12 cellular contexts compared by ENCODE assay signal in the genomic region with DNA sequence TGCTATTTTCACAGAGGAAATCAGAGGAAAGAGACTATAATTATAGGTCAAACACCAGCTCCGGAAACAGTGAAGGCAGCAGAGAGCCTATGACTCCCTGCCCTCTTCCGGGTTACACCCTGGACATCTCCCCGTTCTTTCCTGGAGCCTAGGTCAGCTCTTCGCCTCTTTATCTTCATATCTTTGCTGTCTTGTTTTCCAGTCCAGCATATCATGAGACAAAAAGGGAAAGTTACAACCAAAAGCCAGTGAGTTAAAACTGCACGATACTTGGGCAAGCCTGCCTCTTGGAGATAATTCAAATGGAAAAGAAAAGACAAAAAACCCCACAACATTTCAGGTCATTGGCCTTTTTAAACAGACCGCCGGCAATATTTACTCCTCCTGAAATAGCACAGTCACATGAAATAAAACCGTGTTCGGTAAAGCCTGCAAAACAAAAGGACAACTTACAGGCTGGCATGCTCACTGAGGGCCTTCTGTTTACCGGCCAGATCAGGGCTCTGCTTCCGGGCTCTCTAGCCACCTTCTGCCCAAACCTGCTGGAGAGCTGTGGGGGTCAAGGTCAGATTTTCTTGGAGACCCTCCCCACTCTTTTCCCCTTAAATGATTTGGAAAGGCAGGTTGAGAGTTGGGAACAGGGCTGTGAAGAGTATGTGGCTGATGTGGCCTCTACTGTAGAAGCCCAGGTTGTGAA. TPM values are rescaled to one million over a fixed set of nuclear protein-coding genes. Genes with fewer than 3 reads are reported as not detected.
DNase-seq lines count a peak whose midpoint lies in the region; ATAC-seq and TF ChIP-seq lines count a peak whose summit lies in the region.
"Had no signal": no experiment of that assay in that cellular context is flagged by ENCODE, and none has a peak within 500 bp of the region (broad histone marks: within the 10 kb centered on the region; RNA-seq: fewer than 3 reads in every experiment).

No MANE protein-coding gene starts in this region.

- H2AFZ ChIP-seq in fibroblast of lung (ENCODE audit: low read length) (peak overlapping the region; percentile 75), neural progenitor cell (replicated peaks) (no peak overlapping the region)

- H3K4me2 ChIP-seq in fibroblast of lung (ENCODE audit: extremely low read depth, insufficient read depth, low read length) (no peak overlapping the region), neural progenitor cell (no peak overlapping the region)

- peaks cover 4% of the 10 kb centered on the region for H3K27me3 Mint-ChIP-seq in CD8-positive, alpha-beta T cell (ENCODE audit: low read depth)
- peaks cover 6% of the 10 kb centered on the region for H3K27me3 Mint-ChIP-seq in neural progenitor cell (ENCODE audit: insufficient read depth, low read depth)

- H3K79me2 ChIP-seq in fibroblast of lung (ENCODE audit: control insufficient read depth, insufficient read depth, low read length) (no peaks in the 10 kb centered on the region), neural progenitor cell (ENCODE audit: low read depth) (no peaks in the 10 kb centered on the region)

- no peak for DNase-seq in CD8-positive, alpha-beta T cell
- DNase-seq in RPMI7951 (ENCODE audit: low read depth), result peak; percentile 20
- no peak for DNase-seq in fibroblast of lung (ENCODE audit: low read depth in 2 of 2)
- DNase-seq in neural progenitor cell (ENCODE audit: low spot score), result no peak
- no peak for DNase-seq in ACHN
- no peak for DNase-seq in glomerular visceral epithelial cell (ENCODE audit: extremely low spot score)
- DNase-seq in COLO668 (lab: John Stamatoyannopoulos, UW; ENCODE audit: unreplicated experiment), result no peak
- DNase-seq in putamen (ENCODE audit: low spot score), result no peak
- DNase-seq: Calu3, kidney glomerular epithelial cell, NCI-H1694 treated with DMSO at 0.1 percent for 48 hours, testis had no signal

- no peaks in the 10 kb centered on the region for H3K4me1 ChIP-seq in CD8-positive, alpha-beta T cell (ENCODE audit: insufficient read depth, low read length)
- H3K4me1 ChIP-seq in fibroblast of lung (ENCODE audit: control insufficient read depth, extremely low read depth, insufficient read depth, low read length), result peaks cover 4% of the 10 kb centered on the region
- H3K4me1 ChIP-seq in neural progenitor cell, result peaks cover 7% of the 10 kb centered on the region
- H3K4me1 ChIP-seq: testis had no signal

- in situ Hi-C loops in ACHN (cut with HindIII; ENCODE audit: low pct_ligation_motif_present, low pct_unique_long_range_greater_than_20kb, low sequenced_read_pairs), result no loop called here

- no peaks in the 10 kb centered on the region for H3F3A ChIP-seq in neural progenitor cell (ENCODE audit: low read depth)

- no peaks in the 10 kb centered on the region for H3K36me3 Mint-ChIP-seq in CD8-positive, alpha-beta T cell
- no peaks in the 10 kb centered on the region for H3K36me3 Mint-ChIP-seq in neural progenitor cell

- H3K9me3 Mint-ChIP-seq in CD8-positive, alpha-beta T cell, result no peaks in the 10 kb centered on the region
- no peaks in the 10 kb centered on the region for H3K9me3 Mint-ChIP-seq in neural progenitor cell

- intact Hi-C loops in CD8-positive, alpha-beta T cell (cut with DNase I, micrococcal nuclease), result no loop called here

- H3K9me3 ChIP-seq in CD8-positive, alpha-beta T cell (ENCODE audit: low read length), result no peaks in the 10 kb centered on the region
- no peaks in the 10 kb centered on the region for H3K9me3 ChIP-seq in fibroblast of lung (ENCODE audit: control insufficient read depth, insufficient read depth, low read depth, low read length)
- no peaks in the 10 kb centered on the region for H3K9me3 ChIP-seq in neural progenitor cell (ENCODE audit: low read depth)
- H3K9me3 ChIP-seq: testis had no signal

- H3K4me3 Mint-ChIP-seq in CD8-positive, alpha-beta T cell, result peak overlapping the region; percentile 58
- no peak overlapping the region for H3K4me3 Mint-ChIP-seq in neural progenitor cell

- POLR2A ChIA-PET in CD8-positive, alpha-beta T cell (lab: Charles Lee), result interaction anchor here (0.6 kb wide), 1 partner anchor 65 kb away, joined by 3 read pairs; no protein-coding TSS in a partner anchor

- H3K27ac ChIP-seq in CD8-positive, alpha-beta T cell (ENCODE audit: low read depth, low read length), result no peak overlapping the region
- H3K27ac ChIP-seq in fibroblast of lung (ENCODE audit: insufficient read depth, low read length) (no peak overlapping the region), neural progenitor cell (no peak overlapping the region)

- H3K27me3 ChIP-seq in CD8-positive, alpha-beta T cell (ENCODE audit: insufficient read depth, low read length), result no peaks in the 10 kb centered on the region
- H3K27me3 ChIP-seq in fibroblast of lung (ENCODE audit: control insufficient read depth, insufficient read depth, low read length), result no peaks in the 10 kb centered on the region
- H3K27me3 ChIP-seq in neural progenitor cell, result no peaks in the 10 kb centered on the region
- H3K27me3 ChIP-seq: testis had no signal

- no peak overlapping the region for H3K9ac ChIP-seq in fibroblast of lung (ENCODE audit: insufficient read depth, low read length)
- H3K9ac ChIP-seq in neural progenitor cell, result no peak overlapping the region

- H3K27ac Mint-ChIP-seq in CD8-positive, alpha-beta T cell, result peak overlapping the region; percentile 79
- peak overlapping the region; percentile 23 for H3K27ac Mint-ChIP-seq in neural progenitor cell

- peaks cover 2% of the 10 kb centered on the region for H3K4me1 Mint-ChIP-seq in CD8-positive, alpha-beta T cell (ENCODE audit: low read depth)
- H3K4me1 Mint-ChIP-seq in neural progenitor cell, result peaks cover 7% of the 10 kb centered on the region

- no peaks in the 10 kb centered on the region for H3K36me3 ChIP-seq in CD8-positive, alpha-beta T cell (ENCODE audit: insufficient read depth, low read length)
- H3K36me3 ChIP-seq in fibroblast of lung (ENCODE audit: control insufficient read depth, insufficient read depth, low read length) (no peaks in the 10 kb centered on the region), neural progenitor cell (no peaks in the 10 kb centered on the region)

- ATAC-seq in CD8-positive, alpha-beta T cell, result no peak

- no peak for TF ChIP-seq CTCF in CD8-positive, alpha-beta T cell (IDR thresholded peaks at IDR 0.05)
- no peak for TF ChIP-seq CTCF in fibroblast of lung (conservative IDR thresholded peaks at IDR 0.05 in 1 of 2, IDR thresholded peaks at IDR 0.05 in 1 of 2; ENCODE audit: low read depth in 1 of 2, low read length in 2 of 2)
- no peak for TF ChIP-seq CTCF in neural progenitor cell (IDR thresholded peaks at IDR 0.05)

- H3K4me3 ChIP-seq in CD8-positive, alpha-beta T cell (ENCODE audit: low read depth, low read length), result no peak overlapping the region
- H3K4me3 ChIP-seq in fibroblast of lung (replicated peaks in 1 of 4; ENCODE audit: control extremely low read depth in 1 of 4, insufficient read depth in 1 of 4, low read depth in 3 of 4, low read length in 4 of 4) (no peak overlapping the region), neural progenitor cell (no peak overlapping the region)
- H3K4me3 ChIP-seq: testis had no signal

- no peaks in the 10 kb centered on the region for H4K20me1 ChIP-seq in fibroblast of lung (ENCODE audit: control insufficient read depth, extremely low read depth, insufficient read depth, low read length)
- H4K20me1 ChIP-seq in neural progenitor cell (ENCODE audit: low read depth), result no peaks in the 10 kb centered on the region

- CTCF ChIA-PET in CD8-positive, alpha-beta T cell (lab: Charles Lee), result no interaction called here

RNA-seq across cellular contexts. Expression of a gene that starts 42.8 kb away (rescaled TPM):
- 10 to 100 TPM; 57.8 to 60.5 TPM for total RNA-seq in CD8-positive, alpha-beta T cell
- total RNA-seq in RPMI7951 (2014; rRNA removed; shearing (Covaris generic)), result 25.0 and 30.4 TPM in 2 replicates
- 25.9 and 35.2 TPM in 2 replicates for total RNA-seq in fibroblast of lung
- polyA plus RNA-seq in fibroblast of lung, result 21.2 and 22.6 TPM in 2 replicates
- 13.8 and 17.3 TPM in 2 replicates for polyA plus RNA-seq in fibroblast of lung (2012)
- 1.5 and 3.6 TPM in 2 replicates for polyA minus RNA-seq in fibroblast of lung (ENCODE audit: low replicate concordance)
- 19.8 and 27.9 TPM in 2 replicates for total RNA-seq in neural progenitor cell (ENCODE audit: low replicate concordance)
